In the genomic region with DNA sequence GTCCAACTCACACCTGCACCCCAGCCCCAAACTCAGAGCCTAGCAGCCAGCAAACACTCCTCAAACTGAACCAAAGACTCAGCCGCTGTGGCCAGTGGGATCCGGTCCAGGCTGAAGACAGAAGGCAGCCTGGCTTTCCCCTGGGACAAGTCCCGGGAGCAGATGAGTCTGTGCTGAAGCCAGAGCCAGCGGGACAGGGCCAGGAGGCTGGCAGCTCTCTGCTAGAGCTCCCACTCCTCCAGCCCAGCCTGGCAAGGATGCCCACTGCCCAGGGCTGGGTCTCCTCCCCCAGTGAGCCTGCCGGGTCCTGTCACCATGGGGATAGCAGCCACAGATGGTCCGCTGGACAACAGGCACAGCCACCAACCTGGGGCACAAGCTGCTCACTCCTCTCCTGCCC, we compare ENCODE assay signal across 10 cellular contexts. TPM values are rescaled to one million over a fixed set of nuclear protein-coding genes. Genes with fewer than 3 reads are reported as not detected.
A peak's percentile ranks its signal among the peaks of the same experiment; 100 is the strongest.
DNase-seq lines count a peak whose midpoint lies in the region; ATAC-seq and TF ChIP-seq lines count a peak whose summit lies in the region.
"Had no signal": no experiment of that assay in that cellular context is flagged by ENCODE, and none has a peak within 500 bp of the region (broad histone marks: within the 10 kb centered on the region; RNA-seq: fewer than 3 reads in every experiment).

No MANE protein-coding gene starts in this region.

- no peaks in the 10 kb centered on the region for H3K27me3 Mint-ChIP-seq in stimulated activated naive CD8-positive, alpha-beta T cell treated with anti-CD3 and anti-CD28 coated beads, Interleukin-15, amount 100 ng/mL, for 72 hours

- peak; percentile 57 for DNase-seq in NCI-H1694 treated with DMSO at 0.1 percent for 48 hours (lab: John Stamatoyannopoulos, UW)
- DNase-seq in mesenchymal stem cell = no peak
- DNase-seq in upper lobe of left lung = no peak
- no peak for DNase-seq in stimulated activated naive CD8-positive, alpha-beta T cell treated with anti-CD3 and anti-CD28 coated beads, Interleukin-15, amount 100 ng/mL, for 72 hours
- DNase-seq in GM10248 (ENCODE audit: extremely low spot score) = no peak
- DNase-seq: cortex of kidney, NCI-H510A treated with DMSO at 0.1 percent for 48 hours had no signal

- no peaks in the 10 kb centered on the region for H3K36me3 ChIP-seq in esophagus (ENCODE audit: control insufficient read depth in 2 of 2, insufficient read depth in 2 of 2, low read length in 1 of 2)
- H3K36me3 ChIP-seq in mesenchymal stem cell (ENCODE audit: control insufficient read depth in 1 of 2, insufficient read depth in 2 of 2, low read depth in 1 of 2, low read length in 2 of 2) = no peaks in the 10 kb centered on the region
- H3K36me3 ChIP-seq in upper lobe of left lung = no peaks in the 10 kb centered on the region

- H2AFZ ChIP-seq in mesenchymal stem cell (ENCODE audit: low read depth, low read length) = no peak overlapping the region

- H3K27ac ChIP-seq in esophagus (ENCODE audit: low read depth in 2 of 2, low read length in 1 of 2) (peak overlapping the region; percentile 45 to 59), mesenchymal stem cell (ENCODE audit: low read length, poor library complexity, severe bottlenecking) (no peak overlapping the region), upper lobe of left lung (peak overlapping the region in 1 of 4 donors; percentile 11)

- H3K9ac ChIP-seq in mesenchymal stem cell (ENCODE audit: low read length) = peak overlapping the region; percentile 36

- no peak overlapping the region for H2BK120ac ChIP-seq in mesenchymal stem cell (ENCODE audit: low read depth, low read length)

- no peak overlapping the region for H3K4me3 Mint-ChIP-seq in stimulated activated naive CD8-positive, alpha-beta T cell treated with anti-CD3 and anti-CD28 coated beads, Interleukin-15, amount 100 ng/mL, for 72 hours
- H3K4me3 Mint-ChIP-seq: WTC11 had no signal

- ATAC-seq in upper lobe of left lung (ENCODE audit: low FRiP score in 2 of 2) (peak; percentile 25 to 47), GM19467 (IDR thresholded peaks at IDR 0.05; ENCODE audit: unreplicated experiment) (no peak)
- ATAC-seq in stimulated activated naive CD8-positive, alpha-beta T cell treated with anti-CD3 and anti-CD28 coated beads, Interleukin-15, amount 100 ng/mL, for 72 hours = no peak
- ATAC-seq: WTC11 had no signal

- CTCF ChIA-PET in GM10248 (lab: Yijun Ruan, JAX) = no interaction called here

- H3K9me3 Mint-ChIP-seq in stimulated activated naive CD8-positive, alpha-beta T cell treated with anti-CD3 and anti-CD28 coated beads, Interleukin-15, amount 100 ng/mL, for 72 hours = no peaks in the 10 kb centered on the region
- H3K9me3 Mint-ChIP-seq: WTC11 had no signal

- H4K91ac ChIP-seq in mesenchymal stem cell (ENCODE audit: low read length) = no peak overlapping the region

- H3K4me1 Mint-ChIP-seq in stimulated activated naive CD8-positive, alpha-beta T cell treated with anti-CD3 and anti-CD28 coated beads, Interleukin-15, amount 100 ng/mL, for 72 hours = peaks cover 47% of the 10 kb centered on the region

- H2BK15ac ChIP-seq in mesenchymal stem cell (ENCODE audit: low read depth, poor library complexity, severe bottlenecking) = no peak overlapping the region

- WGBS in esophagus, 2 donors = 46 to 57% methylated on average over 5 to 6 of the region's 6 CpGs
- WGBS in mesenchymal stem cell = 81% methylated on average over 6 of the region's 6 CpGs
- WGBS in upper lobe of left lung, 2 donors = 55% methylated on average over 4 of the region's 6 CpGs; no CpG with 5 or more reads in 1 of the 2 donors

- H3K4me1 ChIP-seq in esophagus (ENCODE audit: control insufficient read depth in 2 of 2, insufficient read depth in 2 of 2, low read length in 1 of 2) = peaks cover 0 to 8% of the 10 kb centered on the region in 2 donors
- H3K4me1 ChIP-seq in mesenchymal stem cell (ENCODE audit: control insufficient read depth, insufficient read depth, low read depth, low read length) = peaks cover 12% of the 10 kb centered on the region
- peaks cover 12 to 17% (median 15%) of the 10 kb centered on the region in 4 donors for H3K4me1 ChIP-seq in upper lobe of left lung

- no peak for TF ChIP-seq CTCF in upper lobe of left lung (IDR thresholded peaks at IDR 0.05)
- TF ChIP-seq CTCF in GM10248 (IDR thresholded peaks at IDR 0.05; ENCODE audit: control extremely low read depth, extremely low read depth, low read depth, missing control alignments) = no peak

- H2AK5ac ChIP-seq in mesenchymal stem cell (ENCODE audit: low read length, severe bottlenecking) = no peak overlapping the region

- POLR2A ChIA-PET in GM10248 (lab: Yijun Ruan, JAX) = no interaction called here

- no peak overlapping the region for H2BK5ac ChIP-seq in mesenchymal stem cell (ENCODE audit: low read depth, low read length, poor library complexity, severe bottlenecking)

- H3K79me1 ChIP-seq in mesenchymal stem cell (replicated peaks; ENCODE audit: low read length, poor library complexity, severe bottlenecking) = no peaks in the 10 kb centered on the region

- peak overlapping the region in 1 of 2 experiments; percentile 71 for H3K14ac ChIP-seq in mesenchymal stem cell (ENCODE audit: low read length in 2 of 2)

- H3K27ac Mint-ChIP-seq in stimulated activated naive CD8-positive, alpha-beta T cell treated with anti-CD3 and anti-CD28 coated beads, Interleukin-15, amount 100 ng/mL, for 72 hours = no peak overlapping the region
- H3K27ac Mint-ChIP-seq: WTC11 had no signal

- TF ChIP-seq POLR2A in upper lobe of left lung (IDR thresholded peaks at IDR 0.05) = no peak

- H3K4me2 ChIP-seq in mesenchymal stem cell (ENCODE audit: low read length, poor library complexity, severe bottlenecking) = no peak overlapping the region

- no peaks in the 10 kb centered on the region for H3K27me3 ChIP-seq in esophagus (ENCODE audit: control insufficient read depth in 1 of 2, insufficient read depth in 2 of 2, low read length in 2 of 2)
- peaks cover 0 to 32% of the 10 kb centered on the region in 2 experiments for H3K27me3 ChIP-seq in mesenchymal stem cell (ENCODE audit: control insufficient read depth in 1 of 2, insufficient read depth in 1 of 2, low read length in 2 of 2)
- H3K27me3 ChIP-seq in upper lobe of left lung = no peaks in the 10 kb centered on the region

- H3K9me3 ChIP-seq in esophagus (ENCODE audit: control insufficient read depth in 2 of 2, insufficient read depth in 1 of 2, low read depth in 1 of 2, low read length in 1 of 2) (no peaks in the 10 kb centered on the region), mesenchymal stem cell (ENCODE audit: control insufficient read depth, low read length) (no peaks in the 10 kb centered on the region), upper lobe of left lung (no peaks in the 10 kb centered on the region)

- peak overlapping the region in 1 of 2 experiments; percentile 50 for H3K18ac ChIP-seq in mesenchymal stem cell (ENCODE audit: low read depth in 1 of 2, low read length in 2 of 2)

- H4K8ac ChIP-seq in mesenchymal stem cell (ENCODE audit: low read length) = no peak overlapping the region

- H2BK12ac ChIP-seq in mesenchymal stem cell (ENCODE audit: low read length in 2 of 2) = peak overlapping the region; percentile 22 to 59

- no peak overlapping the region for H3K4ac ChIP-seq in mesenchymal stem cell (ENCODE audit: low read depth in 1 of 2, low read length in 2 of 2)

- no peak overlapping the region for H3K23ac ChIP-seq in mesenchymal stem cell (ENCODE audit: low read length in 2 of 2)

- no peak for TF ChIP-seq EP300 in upper lobe of left lung (IDR thresholded peaks at IDR 0.05)

- no peak overlapping the region for H3K4me3 ChIP-seq in esophagus (ENCODE audit: low read depth in 1 of 2, low read length in 2 of 2)
- H3K4me3 ChIP-seq in mesenchymal stem cell (ENCODE audit: insufficient read depth in 1 of 2, low read depth in 1 of 2, low read length in 2 of 2) = no peak overlapping the region
- H3K4me3 ChIP-seq in upper lobe of left lung = no peak overlapping the region

RNA-seq across cellular contexts. Expression of gene PRR5, which starts 42.9 kb away (rescaled TPM):
- 10 to 100 TPM; 12.2 to 13.0 TPM for polyA plus RNA-seq in esophagus
- 12.2 TPM for polyA plus RNA-seq in mesenchymal stem cell (2013, experiment 1 of 2)
- polyA plus RNA-seq in mesenchymal stem cell (2013, experiment 2 of 2) = 12.2 TPM
- 10 to 100 TPM; 13.1 to 68.1 (median 15.8) TPM for total RNA-seq in upper lobe of left lung

Comparison
In these comparisons a context has a peak if more than half of its experiments do, and no peak if none do; other contexts are left out.
1. ATAC-seq: peak in upper lobe of left lung (2 of 2); none in stimulated activated naive CD8-positive, alpha-beta T cell treated with anti-CD3 and anti-CD28 coated beads, Interleukin-15, amount 100 ng/mL, for 72 hours (single experiment) and GM19467 (single experiment).